In genomic region chr10:126400641-126401040, GRCh38 we compare ENCODE assay signal across 11 cellular contexts.
"Had no signal": no experiment of that assay in that cellular context is flagged by ENCODE, and none has a peak within 500 bp of the region (broad histone marks: within the 10 kb centered on the region; RNA-seq: fewer than 3 reads in every experiment).

No MANE protein-coding gene starts in this region.

- H3K9me3 ChIP-seq: HAP-1 had no signal

- FAIRE-seq: H1, H54 had no signal

- ATAC-seq: GM23338, HCT116 had no signal

- DNase-seq: GM23248, GOT3, H7, H9, HCEC 1CT, HFFc6 had no signal

- H3K9ac ChIP-seq: GM23248 had no signal

- H3K4me2 ChIP-seq: GM23338 had no signal

- H2AFZ ChIP-seq: GM23248, GM23338 had no signal

- H3K36me3 ChIP-seq: HAP-1 had no signal

- H3K4me3 ChIP-seq: GM23248, GM23338, HAP-1 had no signal

- H3K4me1 ChIP-seq: HAP-1 had no signal

- H3K27ac ChIP-seq: GM23248 had no signal
